In the genomic region with DNA sequence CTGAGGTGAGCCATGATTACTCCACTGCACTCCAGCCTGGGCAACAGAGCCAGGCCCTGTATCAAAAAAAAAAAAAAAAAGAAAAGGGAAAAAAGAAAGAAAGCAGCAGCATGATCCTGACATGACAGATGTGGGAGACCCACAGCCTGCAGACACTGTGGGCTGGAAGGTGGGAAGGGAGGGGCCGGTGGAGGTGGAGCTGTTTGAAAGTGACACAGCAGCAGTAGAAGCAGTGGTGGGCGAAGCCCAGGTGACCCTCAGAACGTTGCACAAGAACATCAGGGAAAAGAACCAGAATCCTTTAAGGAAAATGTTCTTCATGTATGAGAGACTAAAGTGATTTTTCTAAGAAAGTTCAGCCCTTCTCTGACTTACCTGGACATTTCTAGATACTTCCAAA, we compare ENCODE assay signal across 20 cellular contexts. TPM values are rescaled to one million over a fixed set of nuclear protein-coding genes. Genes with fewer than 3 reads are reported as not detected.
DNase-seq lines count a peak whose midpoint lies in the region; ATAC-seq and TF ChIP-seq lines count a peak whose summit lies in the region.
"Had no signal": no experiment of that assay in that cellular context is flagged by ENCODE, and none has a peak within 500 bp of the region (broad histone marks: within the 10 kb centered on the region; RNA-seq: fewer than 3 reads in every experiment).

No MANE protein-coding gene starts in this region.

- BruUV-seq in A673 (replicated peaks; lab: Mats Ljungman, UMichigan): TSS peak; percentile 69

- H3K36me3 Mint-ChIP-seq in progenitor cell of endocrine pancreas (ENCODE audit: insufficient read depth) (no peaks in the 10 kb centered on the region), WTC11 (no peaks in the 10 kb centered on the region)
- H3K36me3 Mint-ChIP-seq in activated T-helper 2 cell treated with anti-CD3 and anti-CD28 coated beads, Interferon-gamma antibody, Interleukin-2, Interleukin-4, amounts not matched to agents 10 μg/mL and 5 μg/mL and 100 μg/mL, durations not matched to agents 14 hours and 24 hours and 36 hours (ENCODE audit: low read depth): no peaks in the 10 kb centered on the region

- H3K36me3 ChIP-seq in A673 (ENCODE audit: insufficient read depth, low read length, poor library complexity, severe bottlenecking): no peaks in the 10 kb centered on the region
- H3K36me3 ChIP-seq in HEK293 (ENCODE audit: control insufficient read depth in 2 of 2, insufficient read depth in 1 of 2, low read length in 2 of 2): peaks cover 0 to 12% of the 10 kb centered on the region in 2 experiments; a peak in 1 of 3 replicates
- no peaks in the 10 kb centered on the region for H3K36me3 ChIP-seq in adipocyte (ENCODE audit: control insufficient read depth, insufficient read depth, low read length, severe bottlenecking)

- H3K9me3 Mint-ChIP-seq in progenitor cell of endocrine pancreas (ENCODE audit: low read depth) (no peaks in the 10 kb centered on the region), WTC11 (no peaks in the 10 kb centered on the region)
- H3K9me3 Mint-ChIP-seq in activated T-helper 2 cell treated with anti-CD3 and anti-CD28 coated beads, Interferon-gamma antibody, Interleukin-2, Interleukin-4, amounts not matched to agents 10 μg/mL and 5 μg/mL and 100 μg/mL, durations not matched to agents 14 hours and 24 hours and 36 hours: no peaks in the 10 kb centered on the region
- H3K9me3 Mint-ChIP-seq: CD4-positive, alpha-beta T cell had no signal

- peaks cover 12% of the 10 kb centered on the region for H3K4me1 Mint-ChIP-seq in progenitor cell of endocrine pancreas (ENCODE audit: low read depth)
- H3K4me1 Mint-ChIP-seq in WTC11: peaks cover 15% of the 10 kb centered on the region
- H3K4me1 Mint-ChIP-seq in activated T-helper 2 cell treated with anti-CD3 and anti-CD28 coated beads, Interferon-gamma antibody, Interleukin-2, Interleukin-4, amounts not matched to agents 10 μg/mL and 5 μg/mL and 100 μg/mL, durations not matched to agents 14 hours and 24 hours and 36 hours (ENCODE audit: low read depth): peaks cover 6% of the 10 kb centered on the region

- no peak for ATAC-seq in WTC11

- no peaks in the 10 kb centered on the region for H3K9me3 ChIP-seq in A673 (ENCODE audit: low read depth, low read length, poor library complexity, severe bottlenecking)
- no peaks in the 10 kb centered on the region for H3K9me3 ChIP-seq in HEK293 (ENCODE audit: control insufficient read depth, insufficient read depth, low read depth, low read length)
- H3K9me3 ChIP-seq in adipocyte (ENCODE audit: control insufficient read depth, low read length): no peaks in the 10 kb centered on the region
- H3K9me3 ChIP-seq: SK-N-SH had no signal

- intact Hi-C loops in A673 (cut with micrococcal nuclease; ENCODE audit: unreplicated experiment): loop anchor here (10.0 kb wide), 2 partner anchors 152 to 632 kb away; a partner anchor contains a TSS
- intact Hi-C loops in activated T-helper 2 cell treated with anti-CD3 and anti-CD28 coated beads, Interferon-gamma antibody, Interleukin-2, Interleukin-4, amounts not matched to agents 10 μg/mL and 5 μg/mL and 100 μg/mL, durations not matched to agents 14 hours and 24 hours and 36 hours (cut with micrococcal nuclease): loop anchor here (10.0 kb wide), 2 partner anchors 52 to 302 kb away; no protein-coding TSS in a partner anchor

- DNase-seq in A673 (ENCODE audit: low spot score) (no peak), adipocyte (ENCODE audit: low read depth) (no peak), progenitor cell of endocrine pancreas (ENCODE audit: low spot score, unreplicated experiment) (no peak), WTC11 (ENCODE audit: low spot score) (no peak), HT-29 (ENCODE audit: low spot score) (no peak), hippocampal formation (lab: John Stamatoyannopoulos, UW) (no peak)
- DNase-seq in activated T-helper 2 cell treated with anti-CD3 and anti-CD28 coated beads, Interferon-gamma antibody, Interleukin-2, Interleukin-4, amounts not matched to agents 10 μg/mL and 5 μg/mL and 100 μg/mL, durations not matched to agents 14 hours and 24 hours and 36 hours (ENCODE audit: low spot score): no peak
- DNase-seq: CD4-positive, alpha-beta T cell; DND-41; NCI-H1694; NCI-H2081 treated with DMSO at 0.1 percent for 48 hours; NCI-H524 treated with DMSO at 0.1 percent for 48 hours; SIG-M5; SK-N-SH had no signal

- CTCF ChIA-PET in A673 (lab: Charles Lee): interaction anchor here (1.0 kb wide), 1 partner anchor 150 kb away, joined by 4 read pairs; no protein-coding TSS in a partner anchor
- CTCF ChIA-PET in HEK293 (lab: Yijun Ruan, JAX): interaction anchor here (0.6 to 4.8 kb wide), 11 partner anchors 8 to 511 kb away, joined by 3 to 86 read pairs (median 4); no protein-coding TSS in a partner anchor
- CTCF ChIA-PET in WTC11 (lab: Charles Lee): interaction anchor here (0.7 to 5.9 kb wide), 7 partner anchors 8 to 168 kb away, joined by 3 to 279 read pairs (median 7); a partner anchor contains a TSS

- H3K27me3 Mint-ChIP-seq in progenitor cell of endocrine pancreas (no peaks in the 10 kb centered on the region), WTC11 (ENCODE audit: low read depth) (no peaks in the 10 kb centered on the region)
- H3K27me3 Mint-ChIP-seq in activated T-helper 2 cell treated with anti-CD3 and anti-CD28 coated beads, Interferon-gamma antibody, Interleukin-2, Interleukin-4, amounts not matched to agents 10 μg/mL and 5 μg/mL and 100 μg/mL, durations not matched to agents 14 hours and 24 hours and 36 hours (ENCODE audit: low read depth): peaks cover 2% of the 10 kb centered on the region
- H3K27me3 Mint-ChIP-seq: CD4-positive, alpha-beta T cell had no signal

- H3K4me3 ChIP-seq in A673 (ENCODE audit: low read depth, low read length, poor library complexity, severe bottlenecking) (no peak overlapping the region), HEK293 (ENCODE audit: low read depth, low read length) (no peak overlapping the region), adipocyte (ENCODE audit: low read length) (no peak overlapping the region)
- H3K4me3 ChIP-seq: GM12878 had no signal

- TF ChIP-seq CTCF in A673 (conservative IDR thresholded peaks at IDR 0.05; ENCODE audit: low read depth, low read length): no peak
- no peak for TF ChIP-seq CTCF in HEK293 (tag by site-specific recombination; IDR thresholded peaks at IDR 0.05)
- no peak for TF ChIP-seq CTCF in progenitor cell of endocrine pancreas (IDR thresholded peaks at IDR 0.05; ENCODE audit: unreplicated experiment)
- no peak for TF ChIP-seq CTCF in WTC11 (IDR thresholded peaks at IDR 0.05)

- peak overlapping the region; percentile 10 for H3K9ac ChIP-seq in adipocyte (ENCODE audit: low read length)
- H3K9ac ChIP-seq: KMS-11, SK-N-SH had no signal

- H3K27me3 ChIP-seq in A673 (replicated peaks; ENCODE audit: insufficient read depth, low read depth, low read length, poor library complexity) (no peaks in the 10 kb centered on the region), adipocyte (replicated peaks; ENCODE audit: control insufficient read depth, insufficient read depth, low read length) (no peaks in the 10 kb centered on the region)

- H3K27ac ChIP-seq in A673 (ENCODE audit: low read depth, low read length, poor library complexity, severe bottlenecking): no peak overlapping the region
- no peak overlapping the region for H3K27ac ChIP-seq in HEK293 (ENCODE audit: extremely low read depth, low read depth, low read length)
- H3K27ac ChIP-seq: HL-60, KMS-11 had no signal

- POLR2A ChIA-PET in A673 (lab: Charles Lee; ENCODE audit: low non-redundant PET) (no interaction called here), HEK293 (lab: Yijun Ruan, JAX) (no interaction called here), WTC11 (lab: Charles Lee) (interaction anchor here (0.5 kb wide), 1 partner anchor 280 kb away, joined by 3 read pairs; a partner anchor contains a TSS)

- H3K27ac Mint-ChIP-seq in progenitor cell of endocrine pancreas (peak overlapping the region; percentile 27), WTC11 (no peak overlapping the region)
- H3K27ac Mint-ChIP-seq in activated T-helper 2 cell treated with anti-CD3 and anti-CD28 coated beads, Interferon-gamma antibody, Interleukin-2, Interleukin-4, amounts not matched to agents 10 μg/mL and 5 μg/mL and 100 μg/mL, durations not matched to agents 14 hours and 24 hours and 36 hours: no peak overlapping the region

- H3K4me1 ChIP-seq in A673 (ENCODE audit: insufficient read depth, low read length, poor library complexity, severe bottlenecking) (no peaks in the 10 kb centered on the region), HEK293 (ENCODE audit: control insufficient read depth, insufficient read depth, low read length) (no peaks in the 10 kb centered on the region), adipocyte (ENCODE audit: control insufficient read depth, insufficient read depth, low read length) (peaks cover 31% of the 10 kb centered on the region)

- no peak overlapping the region for H3K4me3 Mint-ChIP-seq in progenitor cell of endocrine pancreas (ENCODE audit: low read depth)
- H3K4me3 Mint-ChIP-seq in WTC11: no peak overlapping the region
- no peak overlapping the region for H3K4me3 Mint-ChIP-seq in activated T-helper 2 cell treated with anti-CD3 and anti-CD28 coated beads, Interferon-gamma antibody, Interleukin-2, Interleukin-4, amounts not matched to agents 10 μg/mL and 5 μg/mL and 100 μg/mL, durations not matched to agents 14 hours and 24 hours and 36 hours (ENCODE audit: low read depth)
- H3K4me3 Mint-ChIP-seq: CD4-positive, alpha-beta T cell had no signal

TF ChIP-seq in HEK293, 187 proteins besides CTCF, POLR2A, EP300 and RAD21:
- TF ChIP-seq ZNF274 (IDR thresholded peaks at IDR 0.05; ENCODE audit: low read length) (no peak), ZNF274 (tag by site-specific recombination; IDR thresholded peaks at IDR 0.05; ENCODE audit: borderline replicate concordance) (no peak), ZFHX2 (tag by site-specific recombination; conservative IDR thresholded peaks at IDR 0.05) (peak; percentile 24; the same call in 1 of the 2 replicates)

TF ChIP-seq in WTC11, 78 proteins besides CTCF, POLR2A, EP300 and RAD21 (continues in another document):
- TF ChIP-seq SMAD3 (CRISPR knock-in tag; IDR thresholded peaks at IDR 0.05; ENCODE audit: borderline replicate concordance): no peak

RNA-seq across cellular contexts. Expression of a gene that starts 26.3 kb away (rescaled TPM):
- not detected in 2 replicates for total RNA-seq in A673 (2021)
- 1.9 and 3.1 TPM in 2 replicates for total RNA-seq in progenitor cell of endocrine pancreas
- 1.1 to 1.6 TPM (median 1.2 TPM) in 3 replicates for total RNA-seq in WTC11 (2021)
- not detected in 2 replicates for total RNA-seq in HT-29 (2014; rRNA removed; shearing (Covaris generic))
- total RNA-seq in activated T-helper 2 cell treated with anti-CD3 and anti-CD28 coated beads, Interferon-gamma antibody, Interleukin-2, Interleukin-4, amounts not matched to agents 10 μg/mL and 5 μg/mL and 100 μg/mL, durations not matched to agents 14 hours and 24 hours and 36 hours: not detected in 2 replicates
- total RNA-seq: CD4-positive, alpha-beta T cell; GM12878; H4; HT1080 had no signal

RNA-seq across cellular contexts. Expression of a gene that starts 55.3 kb away (rescaled TPM):
- 37.7 and 40.1 TPM in 2 replicates for total RNA-seq in A673 (2021)
- 41.6 and 45.2 TPM in 2 replicates for total RNA-seq in progenitor cell of endocrine pancreas
- total RNA-seq in WTC11 (2021): 36.3 to 51.6 TPM (median 41.5 TPM) in 3 replicates
- total RNA-seq in HT-29 (2014; rRNA removed; shearing (Covaris generic)): 38.6 and 60.6 TPM in 2 replicates
- 6.1 and 7.4 TPM in 2 replicates for total RNA-seq in activated T-helper 2 cell treated with anti-CD3 and anti-CD28 coated beads, Interferon-gamma antibody, Interleukin-2, Interleukin-4, amounts not matched to agents 10 μg/mL and 5 μg/mL and 100 μg/mL, durations not matched to agents 14 hours and 24 hours and 36 hours
